ENCODE assay signal across 17 cellular contexts in the genomic region with DNA sequence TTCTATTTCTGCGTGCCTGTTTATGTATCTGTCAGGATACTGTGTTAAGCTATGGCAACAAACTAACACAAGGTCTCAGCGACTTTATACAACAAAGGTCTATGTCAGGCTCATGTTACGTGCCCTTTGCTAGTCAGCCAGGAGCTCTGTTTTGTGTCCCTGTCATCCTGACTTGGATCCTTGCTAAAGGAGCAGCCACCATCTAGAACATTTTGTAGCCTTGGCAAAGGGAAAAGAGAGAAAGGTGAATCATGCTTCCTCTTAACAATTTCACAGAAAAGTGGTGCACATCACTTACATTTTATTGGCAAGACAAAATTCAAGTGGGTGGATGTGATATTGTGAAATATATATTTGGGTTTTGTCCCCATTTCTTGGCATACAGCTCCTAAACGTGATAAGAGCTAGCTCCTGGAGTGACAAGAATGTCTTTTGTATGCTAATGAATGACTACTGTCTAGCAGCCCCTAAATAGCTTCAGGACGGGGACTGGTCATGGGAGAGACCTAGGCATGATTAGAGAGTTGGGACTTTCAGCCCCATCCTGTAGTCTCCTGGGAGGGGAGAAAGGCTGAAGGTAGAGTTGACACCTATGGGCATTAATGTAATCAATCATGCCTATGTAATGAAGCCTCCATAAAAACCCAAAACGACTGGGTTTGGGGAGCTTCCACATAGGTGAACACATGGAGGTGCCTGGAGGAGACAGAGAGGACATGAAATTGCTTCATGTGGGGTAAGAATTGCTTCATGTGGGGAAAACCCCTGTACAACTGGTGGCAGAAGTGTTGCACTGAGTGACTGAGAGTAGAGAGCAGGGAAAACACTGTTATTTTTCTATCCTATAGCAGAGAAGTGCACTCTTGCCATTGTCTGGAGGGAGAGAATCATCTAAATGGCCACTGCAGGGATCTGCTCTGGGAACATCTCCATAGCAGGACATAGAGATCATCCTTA. TPM values are rescaled to one million over a fixed set of nuclear protein-coding genes. Genes with fewer than 3 reads are reported as not detected.
A peak's percentile ranks its signal among the peaks of the same experiment; 100 is the strongest.
DNase-seq lines count a peak whose midpoint lies in the region; ATAC-seq and TF ChIP-seq lines count a peak whose summit lies in the region.
"Had no signal": no experiment of that assay in that cellular context is flagged by ENCODE, and none has a peak within 500 bp of the region (broad histone marks: within the 10 kb centered on the region; RNA-seq: fewer than 3 reads in every experiment).

No MANE protein-coding gene starts in this region.

- H2BK120ac ChIP-seq in mesenchymal stem cell (ENCODE audit: low read depth, low read length): peak overlapping the region; percentile 42

- H2AFZ ChIP-seq in GM23248: peak overlapping the region; percentile 39; the same call in 1 of the 2 replicates
- H2AFZ ChIP-seq in mesenchymal stem cell (ENCODE audit: low read depth, low read length): peak overlapping the region; percentile 56

- H3K27me3 Mint-ChIP-seq in endothelial cell (ENCODE audit: unreplicated experiment) (peaks cover 3% of the 10 kb centered on the region), chondrocyte (ENCODE audit: low read depth) (peaks cover 2% of the 10 kb centered on the region)

- H3K4me3 Mint-ChIP-seq in endothelial cell (ENCODE audit: unreplicated experiment) (no peak overlapping the region), chondrocyte (ENCODE audit: unreplicated experiment) (no peak overlapping the region)
- H3K4me3 Mint-ChIP-seq: stimulated activated effector memory CD8-positive, alpha-beta T cell treated with anti-CD3 and anti-CD28 coated beads, Interleukin-12 subunit alpha, Interleukin-12 subunit beta, amount 100 ng/mL, for 72 hours had no signal

- H3K36me3 ChIP-seq in GM23248 (ENCODE audit: low read depth) (no peaks in the 10 kb centered on the region), body of pancreas (replicated peaks in 1 of 2; ENCODE audit: insufficient read depth in 1 of 2, low read depth in 2 of 2) (no peaks in the 10 kb centered on the region), mesenchymal stem cell (ENCODE audit: control insufficient read depth in 1 of 2, insufficient read depth in 2 of 2, low read depth in 1 of 2, low read length in 2 of 2) (no peaks in the 10 kb centered on the region)
- H3K36me3 ChIP-seq: BLaER1 treated with 17β-estradiol and CSF1 and Interleukin-3, amounts not matched to agents 10 nM and 100 nM; vagina had no signal

- peak; percentile 61 for DNase-seq in ELF-1 (ENCODE audit: low read depth, low spot score)
- DNase-seq in GM23248: peak; percentile 66
- DNase-seq in body of pancreas: peak in 1 of 4 donors; percentile 19
- DNase-seq in mesenchymal stem cell: peak; percentile 65
- DNase-seq in NCI-H345 treated with DMSO at 0.1 percent for 48 hours (lab: John Stamatoyannopoulos, UW; ENCODE audit: unreplicated experiment): no peak
- DNase-seq in endothelial cell (ENCODE audit: low spot score): no peak
- DNase-seq in NCI-H1048 (lab: John Stamatoyannopoulos, UW): no peak
- no peak for DNase-seq in chondrocyte (ENCODE audit: low spot score)
- DNase-seq: activated CD4-positive, alpha-beta T cell treated with anti-CD3 and anti-CD28 coated beads, Interleukin-2, amount 50 U/mL, for 48 hours; activated effector memory CD4-positive, alpha-beta T cell treated with Interleukin-2 at 50 U/mL for 16 hours; central memory CD4-positive, alpha-beta T cell; KG1; NCI-H1436; stimulated activated CD4-positive, alpha-beta T cell treated with anti-CD3 and anti-CD28 coated beads, Interleukin-4, amount 100 ng/mL, for 24 hours had no signal

- H3K9me2 ChIP-seq in GM23248 (ENCODE audit: insufficient read depth): no peaks in the 10 kb centered on the region

- H3K9ac ChIP-seq in GM23248 (no peak overlapping the region), mesenchymal stem cell (ENCODE audit: low read length) (no peak overlapping the region)
- H3K9ac ChIP-seq: BLaER1 treated with 17β-estradiol and CSF1 and Interleukin-3, amounts not matched to agents 10 nM and 100 nM had no signal

- no peak overlapping the region for H3K14ac ChIP-seq in mesenchymal stem cell (ENCODE audit: low read length in 2 of 2)

- intact Hi-C loops in body of pancreas (cut with DNase I): no loop called here

- H3K79me1 ChIP-seq in mesenchymal stem cell (replicated peaks; ENCODE audit: low read length, poor library complexity, severe bottlenecking): no peaks in the 10 kb centered on the region

- H3K9me3 ChIP-seq in GM23248 (ENCODE audit: low read depth) (no peaks in the 10 kb centered on the region), body of pancreas (no peaks in the 10 kb centered on the region), mesenchymal stem cell (ENCODE audit: control insufficient read depth, low read length) (no peaks in the 10 kb centered on the region)
- H3K9me3 ChIP-seq: vagina had no signal

- H2BK12ac ChIP-seq in mesenchymal stem cell (ENCODE audit: low read length in 2 of 2): peak overlapping the region; percentile 39 to 63

- H2BK15ac ChIP-seq in mesenchymal stem cell (ENCODE audit: low read depth, poor library complexity, severe bottlenecking): no peak overlapping the region

- no peak overlapping the region for H3K27ac ChIP-seq in GM23248
- no peak overlapping the region for H3K27ac ChIP-seq in body of pancreas
- no peak overlapping the region for H3K27ac ChIP-seq in mesenchymal stem cell (ENCODE audit: low read length, poor library complexity, severe bottlenecking)
- H3K27ac ChIP-seq: BLaER1 treated with 17β-estradiol and CSF1 and Interleukin-3, amounts not matched to agents 10 nM and 100 nM; vagina had no signal

- TF ChIP-seq CTCF in body of pancreas (IDR thresholded peaks at IDR 0.05) (no peak), endothelial cell (IDR thresholded peaks at IDR 0.05; ENCODE audit: unreplicated experiment) (no peak), chondrocyte (IDR thresholded peaks at IDR 0.05) (no peak)

- H3K4ac ChIP-seq in mesenchymal stem cell (ENCODE audit: low read depth in 1 of 2, low read length in 2 of 2): peak overlapping the region in 1 of 2 experiments; percentile 49

- H4K91ac ChIP-seq in mesenchymal stem cell (ENCODE audit: low read length): peak overlapping the region; percentile 27

- H3K27me3 ChIP-seq in GM23248 (replicated peaks; ENCODE audit: insufficient read depth): no peaks in the 10 kb centered on the region
- H3K27me3 ChIP-seq in body of pancreas: no peaks in the 10 kb centered on the region
- H3K27me3 ChIP-seq in mesenchymal stem cell (ENCODE audit: control insufficient read depth in 1 of 2, insufficient read depth in 1 of 2, low read length in 2 of 2): no peaks in the 10 kb centered on the region
- H3K27me3 ChIP-seq: BLaER1 treated with 17β-estradiol and CSF1 and Interleukin-3, amounts not matched to agents 10 nM and 100 nM; vagina had no signal

- H3F3A ChIP-seq in GM23248 (ENCODE audit: insufficient read depth): peaks cover 7% of the 10 kb centered on the region; the same call in 1 of the 2 replicates

- H3K23ac ChIP-seq in mesenchymal stem cell (ENCODE audit: low read length in 2 of 2): no peak overlapping the region

- no peak overlapping the region for H2BK5ac ChIP-seq in mesenchymal stem cell (ENCODE audit: low read depth, low read length, poor library complexity, severe bottlenecking)

- WGBS in GM23248 (ENCODE audit: low coverage in 1 of 2, low lambda C conversion rate in 2 of 2, missing lambda C conversion rate in 2 of 2), 2 experiments: 50 to 51% methylated on average over 6 of the region's 6 CpGs
- 40 to 49% methylated on average over 6 of the region's 6 CpGs for WGBS in body of pancreas, 2 donors
- WGBS in mesenchymal stem cell: 31% methylated on average over 6 of the region's 6 CpGs

- no peak overlapping the region for H3K27ac Mint-ChIP-seq in endothelial cell (ENCODE audit: unreplicated experiment)
- H3K27ac Mint-ChIP-seq in chondrocyte (ENCODE audit: unreplicated experiment): no peak overlapping the region
- H3K27ac Mint-ChIP-seq: stimulated activated effector memory CD8-positive, alpha-beta T cell treated with anti-CD3 and anti-CD28 coated beads, Interleukin-12 subunit alpha, Interleukin-12 subunit beta, amount 100 ng/mL, for 72 hours had no signal

- H3K79me2 ChIP-seq in GM23248 (ENCODE audit: insufficient read depth): no peaks in the 10 kb centered on the region

- no peaks in the 10 kb centered on the region for H4K20me1 ChIP-seq in GM23248 (ENCODE audit: insufficient read depth)
- H4K20me1 ChIP-seq: BLaER1 treated with 17β-estradiol and CSF1 and Interleukin-3, amounts not matched to agents 10 nM and 100 nM had no signal

- H3K4me1 Mint-ChIP-seq in endothelial cell (ENCODE audit: unreplicated experiment): no peaks in the 10 kb centered on the region
- no peaks in the 10 kb centered on the region for H3K4me1 Mint-ChIP-seq in chondrocyte (ENCODE audit: low read depth)

- no peak overlapping the region for H2AK5ac ChIP-seq in mesenchymal stem cell (ENCODE audit: low read length, severe bottlenecking)

- H3K36me3 Mint-ChIP-seq in endothelial cell (ENCODE audit: low read depth, unreplicated experiment): no peaks in the 10 kb centered on the region
- H3K36me3 Mint-ChIP-seq in chondrocyte (ENCODE audit: low read depth): no peaks in the 10 kb centered on the region
- H3K36me3 Mint-ChIP-seq: stimulated activated effector memory CD8-positive, alpha-beta T cell treated with anti-CD3 and anti-CD28 coated beads, Interleukin-12 subunit alpha, Interleukin-12 subunit beta, amount 100 ng/mL, for 72 hours had no signal

- no peak for TF ChIP-seq POLR2A in body of pancreas (IDR thresholded peaks at IDR 0.05)

- peak overlapping the region; percentile 32 for H3K4me2 ChIP-seq in GM23248 (ENCODE audit: unreplicated experiment)
- no peak overlapping the region for H3K4me2 ChIP-seq in mesenchymal stem cell (ENCODE audit: low read length, poor library complexity, severe bottlenecking)
- H3K4me2 ChIP-seq: BLaER1 treated with 17β-estradiol and CSF1 and Interleukin-3, amounts not matched to agents 10 nM and 100 nM had no signal

- H3K4me1 ChIP-seq in GM23248 (ENCODE audit: insufficient read depth): peaks cover 12% of the 10 kb centered on the region
- H3K4me1 ChIP-seq in body of pancreas: no peaks in the 10 kb centered on the region
- H3K4me1 ChIP-seq in mesenchymal stem cell (ENCODE audit: control insufficient read depth, insufficient read depth, low read depth, low read length): no peaks in the 10 kb centered on the region
- H3K4me1 ChIP-seq: vagina had no signal

- ATAC-seq in body of pancreas: peak; percentile 24
- ATAC-seq: stimulated activated effector memory CD8-positive, alpha-beta T cell treated with anti-CD3 and anti-CD28 coated beads, Interleukin-12 subunit alpha, Interleukin-12 subunit beta, amount 100 ng/mL, for 72 hours had no signal

- H3K4me3 ChIP-seq in GM23248: no peak overlapping the region
- no peak overlapping the region for H3K4me3 ChIP-seq in body of pancreas
- no peak overlapping the region for H3K4me3 ChIP-seq in mesenchymal stem cell (ENCODE audit: insufficient read depth in 1 of 2, low read depth in 1 of 2, low read length in 2 of 2)
- H3K4me3 ChIP-seq: BLaER1 treated with 17β-estradiol and CSF1 and Interleukin-3, amounts not matched to agents 10 nM and 100 nM; vagina had no signal

- in situ Hi-C loops in GM23248 (cut with MboI): no loop called here

- peak overlapping the region; percentile 42 to 50 for H3K18ac ChIP-seq in mesenchymal stem cell (ENCODE audit: low read depth in 1 of 2, low read length in 2 of 2)

- H3K9me3 Mint-ChIP-seq in endothelial cell (ENCODE audit: unreplicated experiment) (no peaks in the 10 kb centered on the region), chondrocyte (ENCODE audit: low read depth) (no peaks in the 10 kb centered on the region)
- H3K9me3 Mint-ChIP-seq: stimulated activated effector memory CD8-positive, alpha-beta T cell treated with anti-CD3 and anti-CD28 coated beads, Interleukin-12 subunit alpha, Interleukin-12 subunit beta, amount 100 ng/mL, for 72 hours had no signal

- peak overlapping the region; percentile 7 for H4K8ac ChIP-seq in mesenchymal stem cell (ENCODE audit: low read length)

RNA-seq across cellular contexts. Expression of gene MRPL32, which starts 33.0 kb away (rescaled TPM):
- 43.4 and 45.3 TPM in 2 replicates for total RNA-seq in GM23248 (2014; rRNA removed; shearing (Covaris generic))
- 72.5 and 76.3 TPM in 2 replicates for polyA plus RNA-seq in GM23248 (2016; fragmentation: Nextera tagmentation; extraction: Ambion mirVana)
- 10 to 100 TPM; 15.5 to 25.7 TPM for total RNA-seq in body of pancreas
- polyA plus RNA-seq in mesenchymal stem cell (2013, experiment 1 of 2): 65.8 TPM
- polyA plus RNA-seq in mesenchymal stem cell (2013, experiment 2 of 2): 82.5 TPM
- 37.2 TPM for total RNA-seq in endothelial cell (ENCODE audit: unreplicated experiment)
- 31.9 to 35.9 TPM (median 32.7 TPM) in 3 replicates for total RNA-seq in chondrocyte

RNA-seq across cellular contexts. Expression of gene PSMA2, which starts 33.2 kb away (rescaled TPM):
- total RNA-seq in GM23248 (2014; rRNA removed; shearing (Covaris generic)): 55.1 and 65.2 TPM in 2 replicates
- polyA plus RNA-seq in GM23248 (2016; fragmentation: Nextera tagmentation; extraction: Ambion mirVana): 206 and 218 TPM in 2 replicates
- total RNA-seq in body of pancreas (10 to 100 TPM; 28.0 to 32.7 TPM), endothelial cell (ENCODE audit: unreplicated experiment) (103 TPM), chondrocyte (58.3 to 73.0 TPM (median 60.8 TPM) in 3 replicates)
- polyA plus RNA-seq in mesenchymal stem cell (2013, experiment 1 of 2): 149 TPM
- polyA plus RNA-seq in mesenchymal stem cell (2013, experiment 2 of 2): 165 TPM

RNA-seq across cellular contexts. Expression of gene C7orf25, which starts 53.3 kb away (rescaled TPM):
- 11.1 and 19.3 TPM in 2 replicates for total RNA-seq in GM23248 (2014; rRNA removed; shearing (Covaris generic))
- polyA plus RNA-seq in GM23248 (2016; fragmentation: Nextera tagmentation; extraction: Ambion mirVana): 4.2 and 6.3 TPM in 2 replicates
- total RNA-seq in body of pancreas (1 to 10 TPM; 4.9 to 6.0 TPM), endothelial cell (ENCODE audit: unreplicated experiment) (5.0 TPM), chondrocyte (8.9 to 11.2 TPM (median 9.7 TPM) in 3 replicates)
- polyA plus RNA-seq in mesenchymal stem cell (2013, experiment 1 of 2): 6.4 TPM
- 6.9 TPM for polyA plus RNA-seq in mesenchymal stem cell (2013, experiment 2 of 2)

Comparison
In these comparisons a context has a peak if more than half of its experiments do, and no peak if none do; other contexts are left out.
1. DNase-seq: peak in ELF-1 (single experiment), GM23248 (single experiment) and mesenchymal stem cell (single experiment); none in NCI-H345 treated with DMSO at 0.1 percent for 48 hours (single experiment), endothelial cell (single experiment), NCI-H1048 (single experiment) and chondrocyte (single experiment).